In the genomic region with DNA sequence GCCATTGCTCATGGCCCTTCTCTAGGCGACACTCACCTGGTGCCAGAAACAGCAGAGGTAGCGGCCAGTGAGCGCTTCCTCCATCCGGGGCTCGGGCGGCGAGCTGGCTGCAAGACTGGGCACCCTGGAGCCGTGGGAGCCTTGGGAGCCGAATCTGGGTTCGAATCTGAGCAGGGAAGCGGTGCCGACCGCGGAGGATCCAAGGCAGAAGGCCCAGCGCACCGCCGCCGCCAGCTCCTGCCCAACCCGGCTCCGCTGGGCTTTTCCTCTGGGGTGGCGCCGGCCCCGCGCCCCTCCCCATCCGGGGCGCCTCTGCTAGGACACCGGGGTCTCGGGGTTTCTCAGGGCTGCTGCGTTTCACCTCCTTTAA, we compare ENCODE assay signal across 13 cellular contexts. TPM values are rescaled to one million over a fixed set of nuclear protein-coding genes. Genes with fewer than 3 reads are reported as not detected.
DNase-seq lines count a peak whose midpoint lies in the region; ATAC-seq, FAIRE-seq and TF ChIP-seq lines count a peak whose summit lies in the region.
"Had no signal": no experiment of that assay in that cellular context is flagged by ENCODE, and none has a peak within 500 bp of the region (broad histone marks: within the 10 kb centered on the region; RNA-seq: fewer than 3 reads in every experiment).

No MANE protein-coding gene starts in this region.

- H3K27ac Mint-ChIP-seq in astrocyte (ENCODE audit: unreplicated experiment): no peak overlapping the region
- no peak overlapping the region for H3K27ac Mint-ChIP-seq in nephron
- H3K27ac Mint-ChIP-seq: activated CD8-positive, alpha-beta T cell treated with anti-CD3 and anti-CD28 coated beads for 36 hours had no signal

- H3K4me1 ChIP-seq in astrocyte (ENCODE audit: insufficient read depth, low read length) (peaks cover 14% of the 10 kb centered on the region), cardiac muscle cell (ENCODE audit: low read depth) (peaks cover 44% of the 10 kb centered on the region), thoracic aorta (ENCODE audit: control insufficient read depth in 1 of 2, low read depth in 2 of 2) (peaks cover 11 to 57% of the 10 kb centered on the region in 2 donors)
- H3K4me1 ChIP-seq: BE2C had no signal

- H3K36me3 Mint-ChIP-seq in astrocyte (ENCODE audit: low read depth, unreplicated experiment): no peaks in the 10 kb centered on the region
- no peaks in the 10 kb centered on the region for H3K36me3 Mint-ChIP-seq in nephron (ENCODE audit: low read depth)

- H3K27ac ChIP-seq in astrocyte (ENCODE audit: low read depth, low read length) (no peak overlapping the region), cardiac muscle cell (no peak overlapping the region), thoracic aorta (peak overlapping the region; percentile 94 to 97)
- H3K27ac ChIP-seq: breast epithelium, SJSA1 had no signal

- H3K36me3 ChIP-seq in astrocyte (ENCODE audit: insufficient read depth, low read length) (no peaks in the 10 kb centered on the region), cardiac muscle cell (no peaks in the 10 kb centered on the region), thoracic aorta (no peaks in the 10 kb centered on the region)
- H3K36me3 ChIP-seq: BE2C, breast epithelium, SJSA1 had no signal

- peaks cover 29% of the 10 kb centered on the region for H3K79me2 ChIP-seq in astrocyte (ENCODE audit: insufficient read depth, low read length)

- H3K4me3 Mint-ChIP-seq in astrocyte (ENCODE audit: unreplicated experiment): no peak overlapping the region
- H3K4me3 Mint-ChIP-seq in nephron: peak overlapping the region; percentile 45 to 81 (median 63)
- H3K4me3 Mint-ChIP-seq: activated CD8-positive, alpha-beta T cell treated with anti-CD3 and anti-CD28 coated beads for 36 hours had no signal

- DNase-seq in astrocyte (ENCODE audit: low read depth): no peak
- no peak for DNase-seq in cardiac muscle cell (ENCODE audit: low read depth in 1 of 2, low spot score in 1 of 2)
- no peak for DNase-seq in thoracic aorta (ENCODE audit: low spot score)
- no peak for DNase-seq in stimulated activated CD4-positive, alpha-beta T cell treated with anti-CD3 and anti-CD28 coated beads, Interleukin-2, amount 100 ng/mL, for 48 hours
- no peak for DNase-seq in NCI-H1048 (lab: John Stamatoyannopoulos, UW)
- no peak for DNase-seq in NCI-H187 (lab: John Stamatoyannopoulos, UW)
- DNase-seq: activated CD8-positive, alpha-beta T cell treated with anti-CD3 and anti-CD28 coated beads for 36 hours; BE2C had no signal

- no peak overlapping the region for H2AFZ ChIP-seq in astrocyte (ENCODE audit: low read depth, low read length)

- H4K20me1 ChIP-seq in astrocyte (ENCODE audit: insufficient read depth, low read length): peaks cover 31% of the 10 kb centered on the region

- no peaks in the 10 kb centered on the region for H3K9me3 Mint-ChIP-seq in astrocyte (ENCODE audit: unreplicated experiment)
- no peaks in the 10 kb centered on the region for H3K9me3 Mint-ChIP-seq in nephron
- H3K9me3 Mint-ChIP-seq: activated CD8-positive, alpha-beta T cell treated with anti-CD3 and anti-CD28 coated beads for 36 hours had no signal

- H3K27me3 Mint-ChIP-seq in astrocyte (ENCODE audit: low read depth, unreplicated experiment): peaks cover 46% of the 10 kb centered on the region
- peaks cover 88% of the 10 kb centered on the region for H3K27me3 Mint-ChIP-seq in nephron (ENCODE audit: low read depth)

- H3K27me3 ChIP-seq in astrocyte (ENCODE audit: insufficient read depth, low read length) (peaks cover 19% of the 10 kb centered on the region), cardiac muscle cell (peaks cover 80% of the 10 kb centered on the region), thoracic aorta (replicated peaks; ENCODE audit: insufficient read depth) (no peaks in the 10 kb centered on the region)

- no peak for TF ChIP-seq CTCF in astrocyte (IDR thresholded peaks at IDR 0.05; ENCODE audit: insufficient read depth, low read depth, low read length)
- no peak for TF ChIP-seq CTCF in cardiac muscle cell (IDR thresholded peaks at IDR 0.05; ENCODE audit: low read depth, low read length)
- TF ChIP-seq CTCF in nephron (IDR thresholded peaks at IDR 0.05; ENCODE audit: unreplicated experiment in 3 of 3): no peak
- no peak for TF ChIP-seq CTCF in thoracic aorta (IDR thresholded peaks at IDR 0.05)

- H3K4me2 ChIP-seq in astrocyte (ENCODE audit: low read length): peak overlapping the region; percentile 83

- FAIRE-seq in astrocyte (lab: Jason Lieb, UNC): no peak

- H3K4me1 Mint-ChIP-seq in astrocyte (ENCODE audit: low read depth, unreplicated experiment) (no peaks in the 10 kb centered on the region), nephron (peaks cover 4% of the 10 kb centered on the region)

- H3K9ac ChIP-seq in astrocyte (ENCODE audit: low read length): no peak overlapping the region

- H3K9me3 ChIP-seq in astrocyte (ENCODE audit: insufficient read depth, low read depth, low read length): no peaks in the 10 kb centered on the region
- H3K9me3 ChIP-seq in cardiac muscle cell (ENCODE audit: low read depth): no peaks in the 10 kb centered on the region
- no peaks in the 10 kb centered on the region for H3K9me3 ChIP-seq in thoracic aorta
- H3K9me3 ChIP-seq: BE2C, breast epithelium had no signal

- ATAC-seq in thoracic aorta (ENCODE audit: insufficient number of reproducible peaks, low FRiP score, low read depth) (no peak), GM19463 (IDR thresholded peaks at IDR 0.05; ENCODE audit: unreplicated experiment) (no peak)
- ATAC-seq: activated CD8-positive, alpha-beta T cell treated with anti-CD3 and anti-CD28 coated beads for 36 hours had no signal

- no peak overlapping the region for H3K4me3 ChIP-seq in astrocyte (ENCODE audit: insufficient read depth, low read depth, low read length)
- H3K4me3 ChIP-seq in cardiac muscle cell: peak overlapping the region; percentile 80
- H3K4me3 ChIP-seq in thoracic aorta: peak overlapping the region; percentile 91
- H3K4me3 ChIP-seq: SJSA1 had no signal

RNA-seq across cellular contexts. Expression of gene PRDM16, which starts 1.7 kb away (rescaled TPM):
- total RNA-seq in astrocyte: 0.43 and 1.5 TPM in 2 replicates
- total RNA-seq in cardiac muscle cell: 27.6 and 55.8 TPM in 2 replicates
- polyA plus RNA-seq in cardiac muscle cell: 40.8 and 41.8 TPM in 2 replicates
- 10 to 100 TPM; 68.9 to 85.4 TPM for total RNA-seq in thoracic aorta
- total RNA-seq: HT1080 had no signal

RNA-seq across cellular contexts. Expression of gene ACTRT2, which starts 46.0 kb away (rescaled TPM):
- not detected in 2 replicates for total RNA-seq in astrocyte
- not detected in 2 replicates for total RNA-seq in cardiac muscle cell
- not detected in 2 replicates for polyA plus RNA-seq in cardiac muscle cell
- not detected for total RNA-seq in thoracic aorta
- total RNA-seq: activated CD8-positive, alpha-beta T cell treated with anti-CD3 and anti-CD28 coated beads for 36 hours; breast epithelium; HT1080; SJSA1 had no signal

Comparison
In these comparisons a context has a peak if more than half of its experiments do, and no peak if none do; other contexts are left out.
1. H3K27ac ChIP-seq: peak in thoracic aorta (2 of 2); none in astrocyte (single experiment) and cardiac muscle cell (single experiment).
2. RNA of gene PRDM16, which starts 1.7 kb away (total RNA-seq): 68.9 to 85.4 TPM in thoracic aorta and 27.6 to 55.8 TPM in cardiac muscle cell; 0.43 to 1.5 TPM in astrocyte; every median in the first group is over 10 times any median in the second.